6 cellular contexts compared by ENCODE assay signal in the genomic region with DNA sequence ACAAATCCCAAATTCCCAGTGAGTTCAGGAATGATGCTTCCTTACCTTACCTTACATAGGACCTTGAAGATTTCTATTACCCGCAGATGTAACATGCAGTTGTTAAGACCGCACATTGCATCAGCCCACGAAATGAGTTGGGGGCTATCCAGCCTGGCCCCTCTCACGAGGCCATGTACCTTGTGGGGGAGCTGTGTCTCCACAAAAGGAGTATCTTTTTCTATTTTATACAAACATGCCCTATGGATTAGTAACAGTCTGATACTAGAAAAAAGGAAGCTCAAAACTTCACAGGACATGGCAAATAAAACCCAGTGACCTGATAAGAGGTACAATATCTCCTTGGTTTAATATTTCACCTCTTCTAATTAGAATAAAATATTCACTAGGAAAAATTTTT.
"Had no signal": no experiment of that assay in that cellular context is flagged by ENCODE, and none has a peak within 500 bp of the region (broad histone marks: within the 10 kb centered on the region; RNA-seq: fewer than 3 reads in every experiment).

No MANE protein-coding gene starts in this region.

- DNase-seq: GM23248, H7, HCEC 1CT, IMR-90, KG1 had no signal

- H3K27ac ChIP-seq: GM23248 had no signal

- H3K4me3 ChIP-seq: GM23248, K562 had no signal

- H3K9ac ChIP-seq: GM23248 had no signal

- H2AFZ ChIP-seq: GM23248 had no signal

- ATAC-seq: K562 had no signal
